Comparison of ENCODE assay signal across 8 cellular contexts in the genomic region with DNA sequence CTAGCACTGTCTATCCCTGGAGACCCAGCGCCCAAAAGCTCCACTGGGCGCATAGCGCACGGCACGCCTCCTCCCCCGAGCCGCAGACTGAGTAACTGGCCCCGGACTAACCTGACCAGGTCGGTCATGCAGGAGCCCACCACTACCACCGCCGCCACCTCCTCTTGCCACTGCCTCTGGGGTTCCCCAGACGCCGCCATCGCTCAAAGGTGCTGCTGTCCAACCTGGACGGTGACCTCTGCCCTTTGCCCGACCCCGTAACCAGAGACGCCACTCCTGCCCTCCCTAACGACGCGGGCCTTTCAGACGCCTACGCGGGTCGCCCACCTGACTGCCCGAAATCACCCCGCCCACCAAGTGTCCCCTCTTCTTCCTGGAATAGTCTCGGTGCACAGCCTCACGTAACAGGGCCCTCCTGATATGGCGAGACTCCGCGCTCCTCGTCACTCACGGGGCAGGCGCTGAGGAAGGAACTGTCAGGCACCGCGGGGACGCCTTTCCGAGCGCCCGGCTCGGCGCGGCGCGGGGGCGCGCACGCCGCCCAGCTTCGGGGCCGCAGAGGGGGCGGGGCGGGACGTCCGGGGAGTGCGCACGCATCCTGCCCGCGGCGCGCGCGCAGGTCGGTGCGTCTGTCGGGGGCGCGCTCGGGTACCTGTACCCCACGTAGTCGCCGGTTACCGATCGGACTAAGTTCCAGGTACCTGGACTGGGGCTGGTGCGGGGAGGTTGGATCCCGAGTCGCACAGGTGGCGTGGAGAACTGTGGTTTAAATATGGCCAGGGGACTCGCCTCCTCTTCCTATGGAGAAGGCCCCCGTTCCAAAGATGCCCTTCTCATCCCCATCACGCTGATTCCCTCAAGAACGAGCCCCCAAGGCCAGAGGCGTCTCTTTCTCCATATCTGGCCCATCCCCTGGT. TPM values are rescaled to one million over a fixed set of nuclear protein-coding genes. Genes with fewer than 3 reads are reported as not detected.
A peak's percentile ranks its signal among the peaks of the same experiment; 100 is the strongest.
DNase-seq lines count a peak whose midpoint lies in the region; TF ChIP-seq lines count a peak whose summit lies in the region.

Gene BABAM2 (plus strand): TSS at position 584 of the 917 bp plus-strand sequence. CDS start 3,828 bp downstream, outside the sequence.
Gene RBKS (minus strand): TSS at position 242 of the 917 bp plus-strand sequence. CDS start 42 bp downstream, at position 200.

- H3K4me1 ChIP-seq in HAP-1 (peaks cover 12% of the 10 kb centered on the region), stomach smooth muscle (ENCODE audit: control insufficient read depth, insufficient read depth, low read length) (no peaks in the 10 kb centered on the region)

- H3K27ac ChIP-seq in stomach smooth muscle (ENCODE audit: low read length): peak within 1 kb of the TSS; percentile 83

- H3K4me3 Mint-ChIP-seq in neural crest cell: peak within 1 kb of the TSS; percentile 96

- peaks cover 21% of the 10 kb centered on the region for H3K4me1 Mint-ChIP-seq in neural crest cell

- H3K27ac Mint-ChIP-seq in neural crest cell (ENCODE audit: unreplicated experiment): peak within 1 kb of the TSS; percentile 100

- H3K27me3 ChIP-seq in HAP-1 (ENCODE audit: low read depth): no peaks in the 10 kb centered on the region
- no peaks in the 10 kb centered on the region for H3K27me3 ChIP-seq in stomach smooth muscle (ENCODE audit: control insufficient read depth in 1 of 2, insufficient read depth in 2 of 2, low read length in 2 of 2)

- H3K9me3 ChIP-seq in HAP-1 (no peaks in the 10 kb centered on the region), stomach smooth muscle (ENCODE audit: control insufficient read depth in 2 of 2, low read length in 2 of 2) (no peaks in the 10 kb centered on the region)

- peak; percentile 90 for DNase-seq in ELF-1 (ENCODE audit: low read depth, low spot score)
- DNase-seq in HAP-1 (ENCODE audit: low spot score in 2 of 2): peak; percentile 65 to 86
- DNase-seq in M059J (ENCODE audit: low read depth): peak; percentile 83
- DNase-seq in SHP77 (lab: John Stamatoyannopoulos, UW): peak; percentile 54 to 70
- DNase-seq in activated gamma-delta T cell (lab: John Stamatoyannopoulos, UW): peak; percentile 84
- DNase-seq in fibroblast of villous mesenchyme (ENCODE audit: low read depth): peak; percentile 78
- peak; percentile 76 for DNase-seq in neural crest cell (ENCODE audit: low read depth, low spot score)

- H3K9ac ChIP-seq in stomach smooth muscle (ENCODE audit: low read length in 2 of 2): peak within 1 kb of the TSS; percentile 98 to 99

- in situ Hi-C loops in HAP-1 (cut with MboI; ENCODE audit: low sequenced_read_pairs): no loop called here

- H3K36me3 ChIP-seq in HAP-1 (replicated peaks) (no peaks in the 10 kb centered on the region; the same call in 1 of the 2 replicates), stomach smooth muscle (ENCODE audit: control insufficient read depth in 2 of 2, insufficient read depth in 2 of 2, low read length in 2 of 2) (no peaks in the 10 kb centered on the region)

- no peaks in the 10 kb centered on the region for H3K9me3 Mint-ChIP-seq in neural crest cell

- H3K27me3 Mint-ChIP-seq in neural crest cell (ENCODE audit: low read depth): no peaks in the 10 kb centered on the region

- peak within 1 kb of the TSS; percentile 75 for H3K4me3 ChIP-seq in HAP-1
- H3K4me3 ChIP-seq in fibroblast of villous mesenchyme (ENCODE audit: low read depth, low read length): peak within 1 kb of the TSS; percentile 83
- peak within 1 kb of the TSS; percentile 94 for H3K4me3 ChIP-seq in stomach smooth muscle (ENCODE audit: low read length in 2 of 2)

- no peaks in the 10 kb centered on the region for H3K36me3 Mint-ChIP-seq in neural crest cell (ENCODE audit: low read depth)

- no peak for TF ChIP-seq CTCF in fibroblast of villous mesenchyme (IDR thresholded peaks at IDR 0.05; ENCODE audit: insufficient read depth, low read depth, low read length)
- TF ChIP-seq CTCF in neural crest cell (conservative IDR thresholded peaks at IDR 0.05): no peak

RNA-seq across cellular contexts. Expression of gene BABAM2, which starts in this region (rescaled TPM):
- 41.8 and 51.8 TPM in 2 replicates for total RNA-seq in M059J (2014; rRNA removed; shearing (Covaris generic))
- 28.5 and 29.0 TPM in 2 replicates for total RNA-seq in fibroblast of villous mesenchyme
- 28.6 and 30.8 TPM in 2 replicates for total RNA-seq in neural crest cell

RNA-seq across cellular contexts. Expression of gene RBKS, which starts in this region (rescaled TPM):
- total RNA-seq in M059J (2014; rRNA removed; shearing (Covaris generic)): 3.2 and 4.9 TPM in 2 replicates
- total RNA-seq in fibroblast of villous mesenchyme: 1.3 TPM in 2 replicates
- total RNA-seq in neural crest cell: 0.79 and 0.86 TPM in 2 replicates

Comparison
In these comparisons a context has a peak if more than half of its experiments do, and no peak if none do; other contexts are left out.
1. Peak in every context shown above with its lines: DNase-seq, H3K4me3 ChIP-seq and H3K27ac ChIP-seq.